8 cellular contexts compared by ENCODE assay signal in the genomic region with DNA sequence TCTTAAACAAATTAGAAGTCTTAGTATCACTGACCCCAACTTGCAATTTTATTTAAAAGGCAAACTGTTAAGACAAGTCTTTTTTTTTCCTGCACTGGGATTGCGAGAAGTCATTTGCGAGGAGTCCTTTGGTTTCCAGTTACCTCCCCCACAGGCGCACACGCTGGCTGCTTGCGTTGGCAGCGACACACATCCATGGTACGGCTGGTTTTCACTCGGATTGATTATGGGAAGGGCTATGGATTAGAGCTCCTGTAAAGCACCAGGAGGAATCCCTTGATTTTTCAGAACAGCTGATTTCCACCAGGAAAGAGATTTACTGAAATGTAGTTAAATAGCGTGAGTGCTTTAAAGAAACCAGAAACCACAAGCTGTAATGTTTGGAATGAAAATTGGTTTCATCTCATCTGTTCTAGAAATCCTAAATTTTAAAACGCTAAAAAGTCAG. TPM values are rescaled to one million over a fixed set of nuclear protein-coding genes. Genes with fewer than 3 reads are reported as not detected.
A peak's percentile ranks its signal among the peaks of the same experiment; 100 is the strongest.
DNase-seq lines count a peak whose midpoint lies in the region; ATAC-seq, FAIRE-seq and TF ChIP-seq lines count a peak whose summit lies in the region.

No MANE protein-coding gene starts in this region.

- no TSS peak for BruUV-seq in Calu3 (replicated peaks; lab: Mats Ljungman, UMichigan)
- no TSS peak for BruUV-seq in GM12878 (replicated peaks; lab: Mats Ljungman, UMichigan)

- H3K4me2 ChIP-seq in Loucy (ENCODE audit: low read depth, low read length, poor library complexity, severe bottlenecking) (peak overlapping the region; percentile 70), GM12878 (ENCODE audit: control insufficient read depth, insufficient read depth) (peak overlapping the region; percentile 82), smooth muscle cell (peak overlapping the region; percentile 90)

- CTCF ChIA-PET in Calu3 (lab: Charles Lee) (interaction anchor here (1.2 kb wide), 1 partner anchor 83 kb away, joined by 5 read pairs; no protein-coding TSS in a partner anchor), GM12878 (lab: Yijun Ruan, JAX) (interaction anchor here (0.7 kb wide), 2 partner anchors 25 to 101 kb away, joined by 3 to 4 read pairs; no protein-coding TSS in a partner anchor)

- intact Hi-C loops in Calu3 (cut with micrococcal nuclease; ENCODE audit: unreplicated experiment) (loop anchor here (5.0 kb wide), 2 partner anchors 50 to 195 kb away; no protein-coding TSS in a partner anchor), GM12878 (cut with micrococcal nuclease; ENCODE audit: unreplicated experiment) (no loop called here)

- H3K9me3 ChIP-seq in Loucy (ENCODE audit: insufficient read depth, low read depth, low read length) (no peaks in the 10 kb centered on the region), GM12878 (replicated peaks; ENCODE audit: control insufficient read depth, insufficient read depth, low read length) (no peaks in the 10 kb centered on the region), iPS-18a (ENCODE audit: control insufficient read depth, low read depth, low read length) (no peaks in the 10 kb centered on the region), smooth muscle cell (replicated peaks; ENCODE audit: low read depth) (no peaks in the 10 kb centered on the region)

- H3K36me3 Mint-ChIP-seq in Calu3 (ENCODE audit: insufficient read depth, unreplicated experiment) = peaks cover 11% of the 10 kb centered on the region

- H3K4me1 ChIP-seq in Loucy (ENCODE audit: insufficient read depth, low read length, poor library complexity, severe bottlenecking) (peaks cover 9% of the 10 kb centered on the region), GM12878 (ENCODE audit: control insufficient read depth, insufficient read depth, low read length) (no peaks in the 10 kb centered on the region), iPS-18a (ENCODE audit: control insufficient read depth, low read depth, low read length) (peaks cover 18% of the 10 kb centered on the region), smooth muscle cell (ENCODE audit: low read depth) (peaks cover 36% of the 10 kb centered on the region)

- no peaks in the 10 kb centered on the region for H4K20me1 ChIP-seq in Loucy (ENCODE audit: insufficient read depth, low read length, poor library complexity, severe bottlenecking)
- H4K20me1 ChIP-seq in GM12878 (ENCODE audit: control insufficient read depth, insufficient read depth) = no peaks in the 10 kb centered on the region
- no peaks in the 10 kb centered on the region for H4K20me1 ChIP-seq in smooth muscle cell (ENCODE audit: low read depth)

- peak overlapping the region; percentile 84; the same call in 1 of the 2 replicates for H2AFZ ChIP-seq in Loucy (ENCODE audit: low read length)
- peak overlapping the region; percentile 18; the same call in 1 of the 2 replicates for H2AFZ ChIP-seq in GM12878 (ENCODE audit: control insufficient read depth, low read depth, low read length)
- peak overlapping the region; percentile 94 for H2AFZ ChIP-seq in smooth muscle cell (ENCODE audit: low read depth)

- peak overlapping the region; percentile 78 for H3K27ac Mint-ChIP-seq in Calu3 (ENCODE audit: unreplicated experiment)

- no peaks in the 10 kb centered on the region for H3K9me3 Mint-ChIP-seq in Calu3 (ENCODE audit: low read depth, unreplicated experiment)

- H3K9me2 ChIP-seq in Loucy (replicated peaks; ENCODE audit: low read depth, low read length) = no peaks in the 10 kb centered on the region

- FAIRE-seq in GM12878 (lab: Jason Lieb, UNC) = no peak

- TF ChIP-seq CTCF in Calu3 (IDR thresholded peaks at IDR 0.05; ENCODE audit: unreplicated experiment) (no peak), Loucy (conservative IDR thresholded peaks at IDR 0.05; ENCODE audit: low read length) (no peak), GM12878 (IDR thresholded peaks at IDR 0.05 in 2 of 3, conservative IDR thresholded peaks at IDR 0.05 in 1 of 3; ENCODE audit: control insufficient read depth in 2 of 3, extremely low read depth in 1 of 3, insufficient read depth in 1 of 3, low read depth in 3 of 3, low read length in 3 of 3) (no peak), smooth muscle cell (IDR thresholded peaks at IDR 0.05; ENCODE audit: borderline replicate concordance, insufficient read depth, poor library complexity, severe bottlenecking) (no peak)

- H3K79me2 ChIP-seq in Loucy (ENCODE audit: insufficient read depth, low read length) = no peaks in the 10 kb centered on the region
- no peaks in the 10 kb centered on the region for H3K79me2 ChIP-seq in GM12878 (ENCODE audit: control insufficient read depth, insufficient read depth, low read length)
- H3K79me2 ChIP-seq in smooth muscle cell (ENCODE audit: low read depth) = peaks cover 9% of the 10 kb centered on the region

- H3K36me3 ChIP-seq in Loucy (ENCODE audit: insufficient read depth, low read length) (no peaks in the 10 kb centered on the region), GM12878 (ENCODE audit: control insufficient read depth in 2 of 2, insufficient read depth in 2 of 2, low read length in 1 of 2) (no peaks in the 10 kb centered on the region), iPS-18a (ENCODE audit: control insufficient read depth, low read depth, low read length) (peaks cover 17% of the 10 kb centered on the region), smooth muscle cell (ENCODE audit: low read depth) (no peaks in the 10 kb centered on the region)

- H3K27me3 ChIP-seq in Loucy (ENCODE audit: insufficient read depth, low read length, poor library complexity, severe bottlenecking) (no peaks in the 10 kb centered on the region), GM12878 (replicated peaks in 1 of 2; ENCODE audit: control insufficient read depth in 2 of 2, insufficient read depth in 2 of 2, low read length in 1 of 2) (no peaks in the 10 kb centered on the region), iPS-18a (ENCODE audit: control insufficient read depth, insufficient read depth, low read length) (no peaks in the 10 kb centered on the region), smooth muscle cell (ENCODE audit: low read depth) (no peaks in the 10 kb centered on the region)

- no peak for TF ChIP-seq EP300 in GM12878 (IDR thresholded peaks at IDR 0.05; ENCODE audit: borderline replicate concordance in 1 of 2, control insufficient read depth in 1 of 2, low read depth in 2 of 2, low read length in 2 of 2)

- H3F3A ChIP-seq in Loucy (ENCODE audit: low read depth) (no peaks in the 10 kb centered on the region), smooth muscle cell (ENCODE audit: low read depth) (peaks cover 10% of the 10 kb centered on the region)

- peak overlapping the region; percentile 96 for H3K4me3 Mint-ChIP-seq in Calu3 (ENCODE audit: low read depth, unreplicated experiment)

- TF ChIP-seq POLR2A in GM12878 (IDR thresholded peaks at IDR 0.05; ENCODE audit: low read depth, low read length) = no peak

- SMC1A ChIA-PET in GM12878 (lab: Charles Lee; ENCODE audit: uncharacterized antibody, unreplicated experiment) = interaction anchor here (1.2 kb wide), 1 partner anchor 103 kb away, joined by 3 read pairs; no protein-coding TSS in a partner anchor

- TF ChIP-seq RAD21 in GM12878 (IDR thresholded peaks at IDR 0.05; ENCODE audit: insufficient read depth, low read depth, low read length) = no peak

- peak; percentile 21; the same call in 2 of the 3 replicates for ATAC-seq in GM12878
- ATAC-seq in HG03159 (IDR thresholded peaks at IDR 0.05; ENCODE audit: unreplicated experiment) = no peak
- ATAC-seq in HG03342 (IDR thresholded peaks at IDR 0.05; ENCODE audit: unreplicated experiment) = no peak

- H3K27ac ChIP-seq in GM12878 (ENCODE audit: control insufficient read depth, insufficient read depth) (no peak overlapping the region), iPS-18a (ENCODE audit: low read length) (no peak overlapping the region), smooth muscle cell (ENCODE audit: low read depth) (peak overlapping the region; percentile 88)

- peak overlapping the region; percentile 70 for H3K4me3 ChIP-seq in Loucy (ENCODE audit: low read length, poor library complexity, severe bottlenecking)
- H3K4me3 ChIP-seq in GM12878 = peak overlapping the region; percentile 73
- H3K4me3 ChIP-seq in iPS-18a (ENCODE audit: low read length) = peak overlapping the region; percentile 97
- H3K4me3 ChIP-seq in smooth muscle cell = peak overlapping the region; percentile 58

- in situ Hi-C loops in GM12878 (cut with MboI) = no loop called here

- H3K9ac ChIP-seq in Loucy (ENCODE audit: low read depth, low read length, poor library complexity, severe bottlenecking) (peak overlapping the region; percentile 38), GM12878 (ENCODE audit: control insufficient read depth, insufficient read depth, low read length) (no peak overlapping the region), iPS-18a (ENCODE audit: low read length) (peak overlapping the region; percentile 90), smooth muscle cell (ENCODE audit: low read depth) (peak overlapping the region; percentile 84)

- H3K27me3 Mint-ChIP-seq in Calu3 (ENCODE audit: unreplicated experiment) = peaks cover 13% of the 10 kb centered on the region

- RAD21 ChIA-PET in GM12878 (lab: Charles Lee; ENCODE audit: unreplicated experiment) = interaction anchor here (0.8 kb wide), 1 partner anchor 115 kb away, joined by 4 read pairs; no protein-coding TSS in a partner anchor

- POLR2A ChIA-PET in GM12878 (lab: Charles Lee) = no interaction called here

- 0% methylated on average over 10 of the region's 10 CpGs for WGBS in GM12878 (ENCODE audit: insufficient coverage, insufficient replicate concordance, low lambda C conversion rate, missing lambda C conversion rate)
- under 1% methylated on average over 10 of the region's 10 CpGs for WGBS in smooth muscle cell (ENCODE audit: low lambda C conversion rate)

- peak; percentile 14 for DNase-seq in Calu3
- DNase-seq in GM12878 (ENCODE audit: low read depth, low spot score) = no peak
- DNase-seq in smooth muscle cell (lab: John Stamatoyannopoulos, UW; ENCODE audit: unreplicated experiment) = no peak
- no peak for DNase-seq in activated CD8-positive, alpha-beta memory T cell treated with anti-CD3 and anti-CD28 coated beads, Interleukin-2, amount 50 U/mL, for 48 hours

- H3K4me1 Mint-ChIP-seq in Calu3 (ENCODE audit: low read depth, unreplicated experiment) = no peaks in the 10 kb centered on the region

RNA-seq across cellular contexts. Expression of a gene that starts 0.7 kb away (rescaled TPM):
- total RNA-seq in Calu3 (2022) (6.0 and 7.9 TPM in 2 replicates), GM12878 (2014; rRNA removed) (3.2 and 3.4 TPM in 2 replicates), GM12878 (2014; rRNA removed; fragmentation: Illumina TruSeq; extraction: Trizol) (3.1 and 3.9 TPM in 2 replicates), GM12878 (2021) (3.4 TPM in 2 replicates), smooth muscle cell (6.8 and 7.2 TPM in 2 replicates)
- 17.0 and 21.9 TPM in 2 replicates for total RNA-seq in GM12878 (2013; cell fraction: nucleolus; rRNA removed)
- polyA plus RNA-seq in GM12878 (2011; ENCODE audit: low read depth) = not detected
- polyA plus RNA-seq in GM12878 (2011; rRNA removed) (0.20 and 0.23 TPM in 2 replicates), GM12878 (2014; fragmentation: Illumina TruSeq; extraction: Trizol) (3.6 and 4.5 TPM in 2 replicates), GM12878 (2014; fragmentation: Nextera tagmentation; extraction: Ambion mirVana) (1 to 10 TPM; 3.5 to 4.0 TPM), GM12878 (2014; rRNA removed) (2.0 and 4.4 TPM in 2 replicates), GM12878 (2016; fragmentation: Nextera tagmentation; extraction: Ambion mirVana) (1 to 10 TPM; 3.0 to 3.3 TPM), smooth muscle cell (2.1 and 3.1 TPM in 2 replicates)
- 0.07 and 0.13 TPM in 2 replicates for polyA plus RNA-seq in GM12878 (2011; cell fraction: cytosol; rRNA removed)
- 0.22 and 0.39 TPM in 2 replicates for polyA plus RNA-seq in GM12878 (2011; cell fraction: nucleus; rRNA removed)
- 0.14 TPM in 1 of 2 replicates, not detected in the other for polyA plus RNA-seq in GM12878 (2012)
- 1.2 TPM in 1 of 2 replicates, not detected in the other for polyA minus RNA-seq in GM12878 (2011; rRNA and poly(A)+ RNA removed)
- 2.7 TPM in 1 of 2 replicates, not detected in the other for polyA minus RNA-seq in GM12878 (2011; cell fraction: cytosol; rRNA and poly(A)+ RNA removed)
- polyA minus RNA-seq in GM12878 (2011; cell fraction: nucleus; rRNA and poly(A)+ RNA removed) = 0.38 and 0.97 TPM in 2 replicates

Comparison
In these comparisons a context has a peak if more than half of its experiments do, and no peak if none do; other contexts are left out.
1. H2AFZ ChIP-seq: peak in every context shown above with its lines; median percentile 94 in smooth muscle cell; 84 in Loucy; 18 in GM12878.